2 cellular contexts compared by ENCODE assay signal in the genomic region with DNA sequence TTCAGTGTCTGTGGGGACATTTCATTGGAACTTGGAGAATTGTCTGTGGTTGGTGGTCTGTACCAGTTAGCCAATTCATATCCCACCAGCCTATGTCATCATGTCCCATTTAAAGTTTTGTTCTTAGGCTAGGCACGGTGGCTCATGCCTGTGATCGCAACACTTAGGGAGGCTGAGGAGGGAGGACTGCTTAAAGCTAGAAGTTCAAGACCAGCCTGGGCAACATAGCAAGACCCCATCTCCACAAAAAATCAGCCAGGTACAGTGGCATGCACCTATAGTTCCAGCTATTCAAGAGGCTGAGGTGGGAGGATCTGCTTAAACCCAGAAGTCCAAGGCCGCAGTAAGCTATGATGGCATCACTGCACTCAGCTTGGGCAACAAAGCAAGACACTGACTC.
TF ChIP-seq lines count a peak whose summit lies in the region.

No MANE protein-coding gene starts in this region.

TF ChIP-seq in IMR-90, 13 proteins besides CTCF, POLR2A, EP300 and RAD21:
- TF ChIP-seq MAFK (IDR thresholded peaks at IDR 0.05; ENCODE audit: low read depth, low read length) = no peak
- TF ChIP-seq RFX5 (IDR thresholded peaks at IDR 0.05; ENCODE audit: low read depth, low read length) = no peak
- no peak for TF ChIP-seq CEBPB (IDR thresholded peaks at IDR 0.05; ENCODE audit: low read depth, low read length)
- TF ChIP-seq, protein P1, sequence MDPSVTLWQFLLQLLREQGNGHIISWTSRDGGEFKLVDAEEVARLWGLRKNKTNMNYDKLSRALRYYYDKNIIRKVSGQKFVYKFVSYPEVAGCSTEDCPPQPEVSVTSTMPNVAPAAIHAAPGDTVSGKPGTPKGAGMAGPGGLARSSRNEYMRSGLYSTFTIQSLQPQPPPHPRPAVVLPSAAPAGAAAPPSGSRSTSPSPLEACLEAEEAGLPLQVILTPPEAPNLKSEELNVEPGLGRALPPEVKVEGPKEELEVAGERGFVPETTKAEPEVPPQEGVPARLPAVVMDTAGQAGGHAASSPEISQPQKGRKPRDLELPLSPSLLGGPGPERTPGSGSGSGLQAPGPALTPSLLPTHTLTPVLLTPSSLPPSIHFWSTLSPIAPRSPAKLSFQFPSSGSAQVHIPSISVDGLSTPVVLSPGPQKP (IDR thresholded peaks at IDR 0.05; ENCODE audit: borderline replicate concordance, low read depth, low read length) = no peak
- no peak for TF ChIP-seq MXI1 (IDR thresholded peaks at IDR 0.05; ENCODE audit: borderline replicate concordance, low read depth, low read length)
- TF ChIP-seq SMC3 (IDR thresholded peaks at IDR 0.05; ENCODE audit: low read depth, low read length) = no peak

TF ChIP-seq in HepG2, 621 proteins besides CTCF, POLR2A, EP300 and RAD21:
- TF ChIP-seq ZNF121 (CRISPR knock-in tag; IDR thresholded peaks at IDR 0.05) (peak; percentile 32; the same call in 1 of the 2 replicates), ZNF34 (CRISPR knock-in tag; IDR thresholded peaks at IDR 0.05; ENCODE audit: borderline replicate concordance) (no peak)
TF ChIP-seq in HepG2: peak in this region for 1.
